ENCODE assay signal across 8 cellular contexts in the genomic region with DNA sequence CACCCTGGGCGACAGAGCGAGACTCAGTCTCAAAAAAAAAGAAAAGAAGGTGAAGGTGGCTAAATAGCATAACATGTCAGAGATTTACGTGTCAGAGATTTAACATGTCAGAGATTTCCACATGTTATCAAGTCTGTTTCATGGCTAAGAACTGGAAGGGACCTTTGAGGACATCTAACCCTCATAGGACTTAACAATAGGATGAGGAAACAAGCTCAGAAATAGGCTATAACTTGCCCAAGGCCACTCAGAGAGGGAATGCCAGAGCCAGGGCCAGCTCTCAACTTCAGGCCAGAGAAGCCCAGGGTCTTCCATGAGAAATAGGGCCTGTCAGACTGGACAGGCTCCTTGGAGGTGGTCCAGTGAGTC. TPM values are rescaled to one million over a fixed set of nuclear protein-coding genes. Genes with fewer than 3 reads are reported as not detected.
DNase-seq lines count a peak whose midpoint lies in the region; ATAC-seq and TF ChIP-seq lines count a peak whose summit lies in the region.

No MANE protein-coding gene starts in this region.

- TF ChIP-seq CTCF in C4-2B (conservative IDR thresholded peaks at IDR 0.05) (0 out of 2 replicates have a peak, but pooled peaks have one; percentile 26), body of pancreas (IDR thresholded peaks at IDR 0.05) (no peak), lung (IDR thresholded peaks at IDR 0.05; ENCODE audit: control extremely low read depth, extremely low read depth) (no peak), type B pancreatic cell (conservative IDR thresholded peaks at IDR 0.05) (no peak)

- no peaks in the 10 kb centered on the region for H3K36me3 Mint-ChIP-seq in type B pancreatic cell

- H3K27me3 ChIP-seq in body of pancreas (no peaks in the 10 kb centered on the region), lung (ENCODE audit: control insufficient read depth, insufficient read depth) (no peaks in the 10 kb centered on the region)

- no peak for DNase-seq in body of pancreas
- no peak for DNase-seq in lung (ENCODE audit: low spot score)
- no peak for DNase-seq in type B pancreatic cell (ENCODE audit: extremely low spot score, unreplicated experiment)
- DNase-seq in epidermal melanocyte (ENCODE audit: insufficient read length, low spot score) = no peak
- DNase-seq in COR-L47 (lab: John Stamatoyannopoulos, UW) = no peak
- no peak for DNase-seq in RPMI8226

- H3K36me3 ChIP-seq in body of pancreas (replicated peaks in 1 of 2; ENCODE audit: insufficient read depth in 1 of 2, low read depth in 2 of 2) (no peaks in the 10 kb centered on the region), lung (ENCODE audit: control insufficient read depth in 2 of 2, insufficient read depth in 2 of 2, low read length in 2 of 2) (no peaks in the 10 kb centered on the region)

- H3K4me3 Mint-ChIP-seq in type B pancreatic cell = peak overlapping the region; percentile 86

- H3K27ac ChIP-seq in C4-2B (peak overlapping the region; percentile 72), body of pancreas (peak overlapping the region; percentile 72 to 87 (median 85)), lung (ENCODE audit: low read depth in 1 of 2, low read length in 1 of 2) (peak overlapping the region; percentile 76 to 85)

- TF ChIP-seq POLR2A in body of pancreas (IDR thresholded peaks at IDR 0.05) = no peak

- peaks cover 12% of the 10 kb centered on the region for H3K4me1 ChIP-seq in body of pancreas
- H3K4me1 ChIP-seq in lung (ENCODE audit: control insufficient read depth in 2 of 2, insufficient read depth in 2 of 2, low read length in 2 of 2) = peaks cover 0 to 5% of the 10 kb centered on the region in 2 donors

- H3K4me3 ChIP-seq in body of pancreas (peak overlapping the region in 1 of 2 donors; percentile 28), lung (no peak overlapping the region)

- H3K27me3 Mint-ChIP-seq in type B pancreatic cell = no peaks in the 10 kb centered on the region

- peaks cover 5% of the 10 kb centered on the region for H3K4me1 Mint-ChIP-seq in type B pancreatic cell (ENCODE audit: unreplicated experiment)

- intact Hi-C loops in body of pancreas (cut with DNase I) = no loop called here

- H3K27ac Mint-ChIP-seq in type B pancreatic cell = peak overlapping the region; percentile 84

- no peaks in the 10 kb centered on the region for H3K9me3 Mint-ChIP-seq in type B pancreatic cell

- 83 to 85% methylated on average over 3 of the region's 3 CpGs for WGBS in body of pancreas, 2 donors
- WGBS in lung, 2 donors = 92 to 93% methylated on average over 3 of the region's 3 CpGs

- H3K9me3 ChIP-seq in body of pancreas (no peaks in the 10 kb centered on the region), lung (ENCODE audit: control insufficient read depth in 2 of 2, insufficient read depth in 1 of 2, low read length in 1 of 2) (no peaks in the 10 kb centered on the region)

- ATAC-seq in HG03060 (IDR thresholded peaks at IDR 0.05; ENCODE audit: low read depth, unreplicated experiment) (peak; percentile 3), body of pancreas (peak; percentile 44), lung (ENCODE audit: insufficient read depth, low FRiP score) (peak; percentile 7)

RNA-seq across cellular contexts. Expression of a gene that starts 26.8 kb away (rescaled TPM):
- total RNA-seq in body of pancreas (1 to 10 TPM; 8.6 to 9.2 TPM), lung (10 to 100 TPM; 10.1 to 16.3 TPM), type B pancreatic cell (ENCODE audit: low replicate concordance) (26.9 and 35.5 TPM in 2 replicates)
- 1 to 10 TPM; 5.7 to 8.0 TPM for polyA plus RNA-seq in lung

RNA-seq across cellular contexts. Expression of a gene that starts 51.7 kb away (rescaled TPM):
- total RNA-seq in body of pancreas (10 to 100 TPM; 44.9 to 79.8 TPM), lung (100 to 1,000 TPM in 1 of 2 donors, 10 to 100 TPM in 1; 77.6 to 103 TPM), type B pancreatic cell (ENCODE audit: low replicate concordance) (107 and 131 TPM in 2 replicates)
- 10 to 100 TPM; 54.1 to 80.4 TPM for polyA plus RNA-seq in lung

RNA-seq across cellular contexts. Expression of a gene that starts 51.9 kb away (rescaled TPM):
- total RNA-seq in body of pancreas (10 to 100 TPM in 1 of 2 donors, 1 to 10 TPM in 1; 1.6 to 28.0 TPM), lung (10 to 100 TPM in 1 of 2 donors, 1 to 10 TPM in 1; 7.3 to 29.5 TPM), type B pancreatic cell (ENCODE audit: low replicate concordance) (14.2 and 15.0 TPM in 2 replicates)
- polyA plus RNA-seq in lung = 10 to 100 TPM; 13.8 to 19.7 TPM
